Comparison of ENCODE assay signal across 8 cellular contexts in the genomic region with DNA sequence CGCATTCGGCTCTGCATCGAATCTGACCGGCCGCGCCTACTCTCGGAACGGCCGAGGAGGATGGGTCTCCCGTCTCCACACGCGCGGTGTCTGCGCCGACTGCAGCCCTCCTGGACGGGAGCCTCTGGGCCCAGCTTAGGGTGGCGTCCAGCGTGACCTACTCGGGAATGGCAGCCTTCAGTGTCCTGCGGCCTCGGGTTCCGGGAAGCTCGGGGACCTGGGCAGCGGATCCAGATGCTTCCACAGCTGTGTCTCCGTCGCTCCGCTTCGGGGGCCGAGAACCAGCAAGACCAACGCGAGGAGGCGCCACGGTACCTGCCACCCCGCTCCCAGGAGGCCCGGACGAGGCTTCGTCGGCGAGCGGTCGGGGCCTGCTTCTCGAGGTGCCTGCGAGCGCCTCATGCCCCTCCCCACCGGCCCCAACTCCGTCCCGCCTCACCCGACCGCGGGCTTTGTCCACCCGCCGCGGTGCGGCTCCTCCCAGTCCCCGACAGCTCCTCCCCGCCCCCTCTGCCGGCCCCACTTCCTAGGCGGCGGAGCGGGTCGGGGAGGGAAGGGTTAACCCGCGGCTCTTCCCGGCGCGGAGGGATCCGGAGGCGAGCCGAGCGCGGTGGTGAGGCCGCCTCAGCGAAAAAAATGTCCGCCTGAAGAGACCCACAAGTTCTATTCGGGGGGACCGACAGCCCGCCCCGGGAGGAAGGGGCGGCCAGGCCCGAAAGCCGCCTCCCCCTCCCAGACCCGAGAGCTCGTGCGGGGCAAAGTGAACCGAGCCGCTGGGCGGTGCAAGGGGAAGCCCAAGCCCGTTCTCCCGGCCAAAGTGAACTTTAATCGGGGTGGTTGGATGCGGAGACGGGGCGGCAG. TPM values are rescaled to one million over a fixed set of nuclear protein-coding genes. Genes with fewer than 3 reads are reported as not detected.
DNase-seq lines count a peak whose midpoint lies in the region; ATAC-seq and TF ChIP-seq lines count a peak whose summit lies in the region.

Gene TCF12, plus strand, starts transcription at position 599 of the 861 bp plus-strand sequence. CDS start 1,270 bp downstream, outside the sequence.

- DNase-seq in BJ (ENCODE audit: low read depth) (peak; percentile 51), GM19238 (ENCODE audit: insufficient read length, low spot score) (peak; percentile 89), NCI-H524 (lab: John Stamatoyannopoulos, UW) (peak; percentile 84 to 91), colonic mucosa (peak; percentile 93), left colon (peak; percentile 95)
- peak; percentile 87 to 90 for DNase-seq in activated CD4-positive, alpha-beta T cell treated with anti-CD3 and anti-CD28 coated beads for 4 hours
- peak; percentile 91 for DNase-seq in stimulated activated CD4-positive, alpha-beta T cell treated with anti-CD3 and anti-CD28 coated beads, Interleukin-1b, Interleukin-23, amount 100 ng/mL, for 48 hours

- H3K4me1 ChIP-seq in colonic mucosa, result no peaks in the 10 kb centered on the region

- CTCF ChIA-PET in BJ (lab: Yijun Ruan, JAX), result interaction anchor here (0.6 to 1.5 kb wide), 12 partner anchors 8 to 297 kb away, joined by 3 to 16 read pairs (median 4); no protein-coding TSS in a partner anchor

- TF ChIP-seq CTCF in BJ (IDR thresholded peaks at IDR 0.05; ENCODE audit: insufficient read depth, low read depth, low read length), result peak; percentile 56
- TF ChIP-seq CTCF in colonic mucosa (IDR thresholded peaks at IDR 0.05), result no peak

- H3K9me3 ChIP-seq in colonic mucosa, result no peaks in the 10 kb centered on the region

- H3K4me3 ChIP-seq in BJ (ENCODE audit: low read depth, low read length), result peak within 1 kb of the TSS; percentile 98
- peak within 1 kb of the TSS; percentile 91 for H3K4me3 ChIP-seq in colonic mucosa

- H3K9ac ChIP-seq in colonic mucosa (ENCODE audit: low read depth in 2 of 2, low read length in 2 of 2), result peak within 1 kb of the TSS; percentile 82 to 93

- POLR2A ChIA-PET in BJ (lab: Charles Lee), result interaction anchor here (0.6 to 1.5 kb wide), 3 partner anchors 11 to 81 kb away, joined by 3 to 4 read pairs (median 4); no protein-coding TSS in a partner anchor

- ATAC-seq in HG03442 (IDR thresholded peaks at IDR 0.05; ENCODE audit: unreplicated experiment) (peak; percentile 69), left colon (peak; percentile 85)

- H3K27me3 ChIP-seq in BJ (ENCODE audit: control insufficient read depth, insufficient read depth, low read length), result no peaks in the 10 kb centered on the region
- H3K27me3 ChIP-seq in colonic mucosa, result no peaks in the 10 kb centered on the region

- intact Hi-C loops in colonic mucosa (cut with DNase I) (loop anchor here (5.0 kb wide), 1 partner anchor 219 kb away; no protein-coding TSS in a partner anchor), left colon (cut with DNase I, micrococcal nuclease) (no loop called here)

- H3K36me3 ChIP-seq in BJ (ENCODE audit: control insufficient read depth, insufficient read depth, low read length) (no peaks in the 10 kb centered on the region), colonic mucosa (no peaks in the 10 kb centered on the region)

- peak within 1 kb of the TSS; percentile 93 for H3K27ac ChIP-seq in colonic mucosa

RNA-seq across cellular contexts. Expression of gene TCF12, which starts in this region (rescaled TPM):
- polyA plus RNA-seq in BJ (2011; rRNA removed), result 133 and 134 TPM in 2 replicates
- polyA minus RNA-seq in BJ (2011; rRNA and poly(A)+ RNA removed), result 131 and 151 TPM in 2 replicates
- total RNA-seq in colonic mucosa (10 to 100 TPM; 68.7 to 76.3 TPM), left colon (10 to 100 TPM; 80.5 to 82.8 TPM)

Comparison
In these comparisons a context has a peak if more than half of its experiments do, and no peak if none do; other contexts are left out.
1. Peak in every context shown above with its lines: DNase-seq, ATAC-seq, H3K4me3 ChIP-seq and H3K27ac ChIP-seq.